In the genomic region with DNA sequence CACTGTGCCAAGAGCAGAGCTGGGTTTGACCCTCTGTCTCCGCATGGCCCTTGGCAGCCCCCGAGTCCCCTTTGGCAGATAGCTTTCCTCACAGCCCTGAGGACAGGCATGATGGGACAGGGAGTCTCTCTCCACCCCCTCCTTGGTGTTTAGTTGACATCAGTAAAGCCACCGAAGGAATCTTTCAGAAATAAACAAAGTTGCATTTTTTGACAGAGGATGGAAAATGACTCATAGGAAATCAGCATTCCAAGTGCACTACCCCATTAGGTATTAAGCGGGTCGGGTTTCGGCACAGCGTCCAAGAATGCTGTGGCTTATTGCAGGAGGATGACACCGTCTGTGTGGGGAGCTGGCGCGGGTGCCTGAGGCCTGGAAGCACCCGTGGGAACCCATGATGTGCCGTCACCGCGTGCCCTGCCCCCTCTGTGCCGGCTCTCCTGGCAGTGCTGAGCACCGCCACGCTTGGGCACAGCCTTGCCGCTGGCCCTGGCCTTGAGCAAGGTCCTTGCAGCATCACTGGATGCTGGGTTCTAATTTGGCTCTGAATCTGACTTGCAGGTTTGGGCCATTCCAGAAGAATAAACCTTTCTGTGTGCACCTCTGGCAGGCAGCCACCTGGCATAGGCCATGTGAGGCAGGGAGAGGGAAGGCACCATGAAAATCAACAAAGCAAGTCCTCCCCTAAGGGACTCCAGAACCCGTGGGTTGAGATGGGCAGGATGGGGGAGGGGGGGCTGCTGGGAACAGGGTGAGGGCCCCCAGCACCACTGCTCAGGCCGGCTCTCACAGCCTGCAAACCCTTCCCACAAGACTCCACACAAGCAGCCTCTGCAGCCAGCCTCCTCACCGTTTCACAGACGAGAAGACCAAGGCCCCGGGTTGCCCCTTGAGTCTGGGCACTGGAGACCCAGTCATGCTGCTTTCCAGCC, we compare ENCODE assay signal across 10 cellular contexts. TPM values are rescaled to one million over a fixed set of nuclear protein-coding genes. Genes with fewer than 3 reads are reported as not detected.
DNase-seq lines count a peak whose midpoint lies in the region; ATAC-seq and TF ChIP-seq lines count a peak whose summit lies in the region.
"Had no signal": no experiment of that assay in that cellular context is flagged by ENCODE, and none has a peak within 500 bp of the region (broad histone marks: within the 10 kb centered on the region; RNA-seq: fewer than 3 reads in every experiment).

No MANE protein-coding gene starts in this region.

- POLR2A ChIA-PET in MCF 10A (lab: Yijun Ruan, JAX): no interaction called here

- no peaks in the 10 kb centered on the region for H3K9me3 Mint-ChIP-seq in MCF 10A (ENCODE audit: unreplicated experiment)
- H3K9me3 Mint-ChIP-seq in effector memory CD8-positive, alpha-beta T cell: peaks cover 0 to 2% of the 10 kb centered on the region in 2 donors

- H3K4me1 ChIP-seq in uterus: peaks cover 0 to 3% of the 10 kb centered on the region in 2 donors

- TF ChIP-seq POLR2A in uterus (IDR thresholded peaks at IDR 0.05): no peak

- CTCF ChIA-PET in MCF 10A (lab: Yijun Ruan, JAX): no interaction called here

- no peaks in the 10 kb centered on the region for H3K27me3 Mint-ChIP-seq in MCF 10A (ENCODE audit: insufficient read depth, unreplicated experiment)
- H3K27me3 Mint-ChIP-seq in effector memory CD8-positive, alpha-beta T cell: peaks cover 0 to under 1% of the 10 kb centered on the region in 2 donors

- no peaks in the 10 kb centered on the region for H3K36me3 Mint-ChIP-seq in MCF 10A (ENCODE audit: insufficient read depth, unreplicated experiment)
- no peaks in the 10 kb centered on the region for H3K36me3 Mint-ChIP-seq in effector memory CD8-positive, alpha-beta T cell (ENCODE audit: insufficient read depth)

- no peak overlapping the region for H3K27ac Mint-ChIP-seq in MCF 10A (ENCODE audit: low read depth, unreplicated experiment)
- H3K27ac Mint-ChIP-seq in effector memory CD8-positive, alpha-beta T cell: no peak overlapping the region

- no peaks in the 10 kb centered on the region for H3K27me3 ChIP-seq in uterus

- peak; percentile 39 for ATAC-seq in left lobe of liver
- no peak for ATAC-seq in HG03457 (IDR thresholded peaks at IDR 0.05; ENCODE audit: unreplicated experiment)
- ATAC-seq in effector memory CD8-positive, alpha-beta T cell (replicated peaks): no peak
- ATAC-seq in GM18511 (IDR thresholded peaks at IDR 0.05; ENCODE audit: unreplicated experiment): no peak

- intact Hi-C loops in MCF 10A (cut with micrococcal nuclease) (no loop called here), uterus (cut with DNase I; ENCODE audit: low total_unique reads) (no loop called here)

- H3K4me1 Mint-ChIP-seq in MCF 10A (ENCODE audit: insufficient read depth, unreplicated experiment): peaks cover 9% of the 10 kb centered on the region
- no peaks in the 10 kb centered on the region for H3K4me1 Mint-ChIP-seq in effector memory CD8-positive, alpha-beta T cell (ENCODE audit: low read depth in 2 of 2)

- TF ChIP-seq CTCF in MCF 10A (IDR thresholded peaks at IDR 0.05; ENCODE audit: unreplicated experiment) (no peak), uterus (IDR thresholded peaks at IDR 0.05) (no peak)

- H3K4me3 ChIP-seq in uterus: no peak overlapping the region

- H3K27ac ChIP-seq in uterus: peak overlapping the region in 1 of 2 donors; percentile 20

- no peak overlapping the region for H3K4me3 Mint-ChIP-seq in MCF 10A (ENCODE audit: unreplicated experiment)
- H3K4me3 Mint-ChIP-seq in effector memory CD8-positive, alpha-beta T cell: no peak overlapping the region

- H3K9me3 ChIP-seq in uterus: no peaks in the 10 kb centered on the region

- DNase-seq in NCI-H2196 (lab: John Stamatoyannopoulos, UW; ENCODE audit: unreplicated experiment): peak; percentile 38
- no peak for DNase-seq in NCI-H2196 treated with DMSO at 0.1 percent for 48 hours (lab: John Stamatoyannopoulos, UW; ENCODE audit: unreplicated experiment)
- peak; percentile 97 for DNase-seq in MCF 10A (ENCODE audit: unreplicated experiment)
- DNase-seq in left lobe of liver (ENCODE audit: low spot score): no peak
- DNase-seq in uterus: peak; percentile 61 to 65
- no peak for DNase-seq in effector memory CD8-positive, alpha-beta T cell
- DNase-seq: Kasumi-1; stimulated activated CD4-positive, alpha-beta T cell treated with anti-CD3 and anti-CD28 coated beads, Interleukin-12 subunit alpha, Interleukin-12 subunit beta, amount 100 ng/mL, for 4 hours had no signal

- BruUV-seq in MCF 10A (replicated peaks; lab: Mats Ljungman, UMichigan): no TSS peak

- H3K36me3 ChIP-seq in uterus: no peaks in the 10 kb centered on the region

RNA-seq across cellular contexts. Expression of a gene that starts 50.5 kb away (rescaled TPM):
- total RNA-seq in MCF 10A (2022) (not detected in 2 replicates), left lobe of liver (0.38 TPM), uterus (1 to 10 TPM in 2 of 4 donors, under 1 TPM in 1, not detected in 1; 0.51 to 7.9 (median 2.8) TPM)

Comparison
In these comparisons a context has a peak if more than half of its experiments do, and no peak if none do; other contexts are left out.
1. DNase-seq: peak in NCI-H2196 (single experiment), MCF 10A (single experiment) and uterus (2 of 2); none in NCI-H2196 treated with DMSO at 0.1 percent for 48 hours (single experiment), left lobe of liver (single experiment) and effector memory CD8-positive, alpha-beta T cell (0 of 3).